3 cellular contexts compared by ENCODE assay signal in the genomic region with DNA sequence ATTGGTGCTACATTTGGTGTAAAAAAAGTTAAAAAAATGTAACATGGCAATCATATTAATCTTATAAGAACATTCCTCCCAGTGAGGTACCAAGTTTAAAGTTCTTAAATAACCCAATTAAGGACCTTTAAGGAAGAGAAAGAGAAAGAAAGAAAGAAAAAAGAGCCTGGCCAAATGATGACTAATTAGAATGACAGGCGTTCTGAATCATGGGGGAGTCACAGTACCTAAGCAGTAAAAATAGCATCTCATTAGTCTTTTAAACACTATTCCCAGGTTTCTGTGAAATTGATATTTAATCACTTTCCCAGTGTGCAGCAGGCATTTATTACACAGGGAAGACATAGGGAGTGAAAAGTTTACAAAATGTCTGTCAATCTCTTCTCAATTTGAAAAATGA.
TF ChIP-seq lines count a peak whose summit lies in the region.

No MANE protein-coding gene starts in this region.

TF ChIP-seq in SK-N-SH, 30 proteins besides CTCF, POLR2A, EP300 and RAD21 (continues in another document):
- TF ChIP-seq, protein P1, sequence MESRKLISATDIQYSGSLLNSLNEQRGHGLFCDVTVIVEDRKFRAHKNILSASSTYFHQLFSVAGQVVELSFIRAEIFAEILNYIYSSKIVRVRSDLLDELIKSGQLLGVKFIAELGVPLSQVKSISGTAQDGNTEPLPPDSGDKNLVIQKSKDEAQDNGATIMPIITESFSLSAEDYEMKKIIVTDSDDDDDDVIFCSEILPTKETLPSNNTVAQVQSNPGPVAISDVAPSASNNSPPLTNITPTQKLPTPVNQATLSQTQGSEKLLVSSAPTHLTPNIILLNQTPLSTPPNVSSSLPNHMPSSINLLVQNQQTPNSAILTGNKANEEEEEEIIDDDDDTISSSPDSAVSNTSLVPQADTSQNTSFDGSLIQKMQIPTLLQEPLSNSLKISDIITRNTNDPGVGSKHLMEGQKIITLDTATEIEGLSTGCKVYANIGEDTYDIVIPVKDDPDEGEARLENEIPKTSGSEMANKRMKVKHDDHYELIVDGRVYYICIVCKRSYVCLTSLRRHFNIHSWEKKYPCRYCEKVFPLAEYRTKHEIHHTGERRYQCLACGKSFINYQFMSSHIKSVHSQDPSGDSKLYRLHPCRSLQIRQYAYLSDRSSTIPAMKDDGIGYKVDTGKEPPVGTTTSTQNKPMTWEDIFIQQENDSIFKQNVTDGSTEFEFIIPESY (IDR thresholded peaks at IDR 0.05; ENCODE audit: borderline replicate concordance, low read depth) = no peak
- TF ChIP-seq GATA2 (CRISPR knock-in tag; IDR thresholded peaks at IDR 0.05) = no peak
- no peak for TF ChIP-seq TAF1 (IDR thresholded peaks at IDR 0.05; ENCODE audit: borderline replicate concordance, low read depth, low read length)
- no peak for TF ChIP-seq SIN3A (IDR thresholded peaks at IDR 0.05; ENCODE audit: borderline replicate concordance, low read depth, low read length)
- no peak for TF ChIP-seq RFX5 (IDR thresholded peaks at IDR 0.05; ENCODE audit: low read length)
- no peak for TF ChIP-seq TEAD4 (IDR thresholded peaks at IDR 0.05; ENCODE audit: borderline replicate concordance, insufficient read depth)
- TF ChIP-seq, protein P2, sequence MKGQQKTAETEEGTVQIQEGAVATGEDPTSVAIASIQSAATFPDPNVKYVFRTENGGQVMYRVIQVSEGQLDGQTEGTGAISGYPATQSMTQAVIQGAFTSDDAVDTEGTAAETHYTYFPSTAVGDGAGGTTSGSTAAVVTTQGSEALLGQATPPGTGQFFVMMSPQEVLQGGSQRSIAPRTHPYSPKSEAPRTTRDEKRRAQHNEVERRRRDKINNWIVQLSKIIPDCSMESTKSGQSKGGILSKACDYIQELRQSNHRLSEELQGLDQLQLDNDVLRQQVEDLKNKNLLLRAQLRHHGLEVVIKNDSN (IDR thresholded peaks at IDR 0.05; ENCODE audit: borderline replicate concordance, low read depth) = no peak
- no peak for TF ChIP-seq RXRA (IDR thresholded peaks at IDR 0.05; ENCODE audit: borderline replicate concordance, low read depth)
- no peak for TF ChIP-seq FOXJ3 (CRISPR knock-in tag; IDR thresholded peaks at IDR 0.05)
- TF ChIP-seq MEF2A (IDR thresholded peaks at IDR 0.05; ENCODE audit: borderline replicate concordance, low read depth) = 0 out of 2 replicates have a peak, but pooled peaks have one; percentile 44
- TF ChIP-seq TCF12 (IDR thresholded peaks at IDR 0.05) = peak; percentile 5; the same call in 1 of the 2 replicates
- no peak for TF ChIP-seq GABPA (IDR thresholded peaks at IDR 0.05; ENCODE audit: low read depth)
- TF ChIP-seq, protein P3, sequence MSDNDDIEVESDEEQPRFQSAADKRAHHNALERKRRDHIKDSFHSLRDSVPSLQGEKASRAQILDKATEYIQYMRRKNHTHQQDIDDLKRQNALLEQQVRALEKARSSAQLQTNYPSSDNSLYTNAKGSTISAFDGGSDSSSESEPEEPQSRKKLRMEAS (IDR thresholded peaks at IDR 0.05; ENCODE audit: low read depth) = no peak
- TF ChIP-seq NRF1 (IDR thresholded peaks at IDR 0.05; ENCODE audit: low read depth, low read length) = no peak
- TF ChIP-seq, protein P4, sequence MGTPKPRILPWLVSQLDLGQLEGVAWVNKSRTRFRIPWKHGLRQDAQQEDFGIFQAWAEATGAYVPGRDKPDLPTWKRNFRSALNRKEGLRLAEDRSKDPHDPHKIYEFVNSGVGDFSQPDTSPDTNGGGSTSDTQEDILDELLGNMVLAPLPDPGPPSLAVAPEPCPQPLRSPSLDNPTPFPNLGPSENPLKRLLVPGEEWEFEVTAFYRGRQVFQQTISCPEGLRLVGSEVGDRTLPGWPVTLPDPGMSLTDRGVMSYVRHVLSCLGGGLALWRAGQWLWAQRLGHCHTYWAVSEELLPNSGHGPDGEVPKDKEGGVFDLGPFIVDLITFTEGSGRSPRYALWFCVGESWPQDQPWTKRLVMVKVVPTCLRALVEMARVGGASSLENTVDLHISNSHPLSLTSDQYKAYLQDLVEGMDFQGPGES (IDR thresholded peaks at IDR 0.05; ENCODE audit: low read depth, low read length) = no peak
- peak; percentile 28; the same call in 1 of the 2 replicates for TF ChIP-seq FOSL2 (IDR thresholded peaks at IDR 0.05; ENCODE audit: borderline replicate concordance, low read depth)

TF ChIP-seq in SK-N-SH treated with all-trans-retinoic acid at 6 μM for 48 hours, 23 proteins besides CTCF, POLR2A, EP300 and RAD21 (continued from another document):
- TF ChIP-seq ZFP30 (CRISPR knock-in tag; IDR thresholded peaks at IDR 0.05) (no peak), ARNTL (CRISPR knock-in tag; IDR thresholded peaks at IDR 0.05; ENCODE audit: borderline replicate concordance, low read depth) (no peak), ZFP3 (CRISPR knock-in tag; IDR thresholded peaks at IDR 0.05) (no peak), TCF4 (CRISPR knock-in tag; IDR thresholded peaks at IDR 0.05; ENCODE audit: borderline replicate concordance) (no peak), RARB (CRISPR knock-in tag; IDR thresholded peaks at IDR 0.05) (no peak), GLIS3 (CRISPR knock-in tag; IDR thresholded peaks at IDR 0.05) (no peak), PPARA (CRISPR knock-in tag; IDR thresholded peaks at IDR 0.05; ENCODE audit: borderline replicate concordance) (no peak), ZNF8 (CRISPR knock-in tag; IDR thresholded peaks at IDR 0.05) (no peak), ESRRG (CRISPR knock-in tag; IDR thresholded peaks at IDR 0.05) (no peak), TOX (CRISPR knock-in tag; IDR thresholded peaks at IDR 0.05; ENCODE audit: borderline replicate concordance) (no peak), ZC3H10 (CRISPR knock-in tag; IDR thresholded peaks at IDR 0.05) (no peak), BACH2 (CRISPR knock-in tag; IDR thresholded peaks at IDR 0.05; ENCODE audit: borderline replicate concordance) (no peak), ZNF565 (CRISPR knock-in tag; conservative IDR thresholded peaks at IDR 0.05; ENCODE audit: low read depth) (no peak), ISL1 (CRISPR knock-in tag; IDR thresholded peaks at IDR 0.05) (no peak), SNAI2 (CRISPR knock-in tag; IDR thresholded peaks at IDR 0.05) (no peak)
- TF ChIP-seq, protein P5, sequence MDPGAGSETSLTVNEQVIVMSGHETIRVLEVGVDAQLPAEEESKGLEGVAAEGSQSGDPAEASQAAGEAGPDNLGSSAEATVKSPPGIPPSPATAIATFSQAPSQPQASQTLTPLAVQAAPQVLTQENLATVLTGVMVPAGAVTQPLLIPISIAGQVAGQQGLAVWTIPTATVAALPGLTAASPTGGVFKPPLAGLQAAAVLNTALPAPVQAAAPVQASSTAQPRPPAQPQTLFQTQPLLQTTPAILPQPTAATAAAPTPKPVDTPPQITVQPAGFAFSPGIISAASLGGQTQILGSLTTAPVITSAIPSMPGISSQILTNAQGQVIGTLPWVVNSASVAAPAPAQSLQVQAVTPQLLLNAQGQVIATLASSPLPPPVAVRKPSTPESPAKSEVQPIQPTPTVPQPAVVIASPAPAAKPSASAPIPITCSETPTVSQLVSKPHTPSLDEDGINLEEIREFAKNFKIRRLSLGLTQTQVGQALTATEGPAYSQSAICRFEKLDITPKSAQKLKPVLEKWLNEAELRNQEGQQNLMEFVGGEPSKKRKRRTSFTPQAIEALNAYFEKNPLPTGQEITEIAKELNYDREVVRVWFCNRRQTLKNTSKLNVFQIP (CRISPR knock-in tag; IDR thresholded peaks at IDR 0.05; ENCODE audit: borderline replicate concordance, low read depth) = no peak
- TF ChIP-seq, protein P6, sequence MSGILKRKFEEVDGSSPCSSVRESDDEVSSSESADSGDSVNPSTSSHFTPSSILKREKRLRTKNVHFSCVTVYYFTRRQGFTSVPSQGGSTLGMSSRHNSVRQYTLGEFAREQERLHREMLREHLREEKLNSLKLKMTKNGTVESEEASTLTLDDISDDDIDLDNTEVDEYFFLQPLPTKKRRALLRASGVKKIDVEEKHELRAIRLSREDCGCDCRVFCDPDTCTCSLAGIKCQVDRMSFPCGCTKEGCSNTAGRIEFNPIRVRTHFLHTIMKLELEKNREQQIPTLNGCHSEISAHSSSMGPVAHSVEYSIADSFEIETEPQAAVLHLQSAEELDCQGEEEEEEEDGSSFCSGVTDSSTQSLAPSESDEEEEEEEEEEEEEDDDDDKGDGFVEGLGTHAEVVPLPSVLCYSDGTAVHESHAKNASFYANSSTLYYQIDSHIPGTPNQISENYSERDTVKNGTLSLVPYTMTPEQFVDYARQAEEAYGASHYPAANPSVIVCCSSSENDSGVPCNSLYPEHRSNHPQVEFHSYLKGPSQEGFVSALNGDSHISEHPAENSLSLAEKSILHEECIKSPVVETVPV (CRISPR knock-in tag; IDR thresholded peaks at IDR 0.05) = no peak

TF ChIP-seq in HepG2, 621 proteins besides CTCF, POLR2A, EP300 and RAD21 (continued from another document):
- TF ChIP-seq, protein P7, sequence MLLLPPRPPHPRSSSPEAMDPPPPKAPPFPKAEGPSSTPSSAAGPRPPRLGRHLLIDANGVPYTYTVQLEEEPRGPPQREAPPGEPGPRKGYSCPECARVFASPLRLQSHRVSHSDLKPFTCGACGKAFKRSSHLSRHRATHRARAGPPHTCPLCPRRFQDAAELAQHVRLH (CRISPR knock-in tag; IDR thresholded peaks at IDR 0.05; ENCODE audit: borderline replicate concordance, low read depth) = no peak
- TF ChIP-seq ZNF766 (CRISPR knock-in tag; IDR thresholded peaks at IDR 0.05; ENCODE audit: borderline replicate concordance) = no peak
- no peak for TF ChIP-seq KDM5A (IDR thresholded peaks at IDR 0.05; ENCODE audit: borderline replicate concordance, low read length)
- no peak for TF ChIP-seq ZNF773 (CRISPR knock-in tag; IDR thresholded peaks at IDR 0.05; ENCODE audit: borderline replicate concordance)
- TF ChIP-seq KLF9 (CRISPR knock-in tag; IDR thresholded peaks at IDR 0.05; ENCODE audit: low read depth) = no peak
- TF ChIP-seq ZNF260 (CRISPR knock-in tag; IDR thresholded peaks at IDR 0.05; ENCODE audit: borderline replicate concordance, low read depth) = no peak
